ENCODE assay signal across 1 cellular context in the genomic region with DNA sequence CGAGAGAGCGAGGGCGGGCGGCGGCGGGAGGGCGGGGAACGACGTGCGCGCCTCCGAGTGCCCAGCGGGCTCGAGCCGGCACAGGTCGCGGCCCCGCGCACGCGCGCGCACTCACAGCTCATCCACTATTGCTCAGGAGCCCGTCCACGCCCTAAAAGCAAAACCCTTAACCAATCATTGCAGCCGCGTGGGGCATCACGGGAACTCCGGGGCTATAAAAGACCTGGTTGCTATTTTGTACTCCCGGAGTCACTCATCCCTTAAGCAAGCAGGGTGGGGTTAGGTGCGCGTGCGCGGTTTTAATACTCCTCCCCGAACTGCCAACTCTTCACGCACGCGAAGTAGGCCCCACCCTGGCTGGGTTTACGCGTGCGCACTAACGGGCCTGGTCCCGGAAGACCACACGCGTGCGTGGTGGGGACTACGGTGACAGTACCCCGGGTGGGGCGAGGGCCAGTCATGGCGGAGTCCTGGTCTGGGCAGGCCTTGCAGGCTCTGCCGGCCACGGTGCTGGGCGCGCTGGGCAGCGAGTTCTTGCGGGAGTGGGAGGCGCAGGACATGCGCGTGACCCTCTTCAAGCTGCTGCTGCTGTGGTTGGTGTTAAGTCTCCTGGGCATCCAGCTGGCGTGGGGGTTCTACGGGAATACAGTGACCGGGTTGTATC.
TF ChIP-seq lines count a peak whose summit lies in the region.

A gene (minus strand): TSS at position 9 of the 664 bp plus-strand sequence. CDS start 36,387 bp downstream, outside the sequence.
A gene with protein sequence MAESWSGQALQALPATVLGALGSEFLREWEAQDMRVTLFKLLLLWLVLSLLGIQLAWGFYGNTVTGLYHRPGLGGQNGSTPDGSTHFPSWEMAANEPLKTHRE (plus strand): TSS at position 456 of the 664 bp plus-strand sequence. CDS start 4 bp downstream, at position 460.

TF ChIP-seq in K562, 482 proteins besides CTCF, POLR2A, EP300 and RAD21 (continued from another document and continues in another):
- TF ChIP-seq SUPT5H (IDR thresholded peaks at IDR 0.05) (peak; percentile 90), RBM17 (IDR thresholded peaks at IDR 0.05; ENCODE audit: borderline replicate concordance, low read depth, low read length) (no peak), MAFF (IDR thresholded peaks at IDR 0.05; ENCODE audit: low read length) (no peak), FUS (optimal IDR thresholded peaks at IDR 0.05; ENCODE audit: low read depth, low read length) (no peak), ZNF175 (CRISPR knock-in tag; IDR thresholded peaks at IDR 0.05; ENCODE audit: low read depth) (peak; percentile 44; the same call in 1 of the 2 replicates), ATF1 (CRISPR knock-in tag; IDR thresholded peaks at IDR 0.05) (no peak), ATF1 (tag; IDR thresholded peaks at IDR 0.05) (peak; percentile 38), EZH2 (IDR thresholded peaks at IDR 0.05; ENCODE audit: borderline replicate concordance, low read depth, low read length) (no peak), FOXJ2 (tag; IDR thresholded peaks at IDR 0.05) (peak; percentile 78; the same call in 1 of the 2 replicates), C11orf30 (IDR thresholded peaks at IDR 0.05; ENCODE audit: low read depth) (no peak), SLC30A9 (CRISPR knock-in tag; IDR thresholded peaks at IDR 0.05) (no peak), SMARCA5 (IDR thresholded peaks at IDR 0.05) (no peak), HNRNPK (IDR thresholded peaks at IDR 0.05; ENCODE audit: low read depth, low read length, poor library complexity, severe bottlenecking) (no peak), ATF7 (IDR thresholded peaks at IDR 0.05) (peak; percentile 72), ZNF695 (CRISPR knock-in tag; IDR thresholded peaks at IDR 0.05) (no peak), ZNF764 (CRISPR knock-in tag; IDR thresholded peaks at IDR 0.05; ENCODE audit: low read depth) (no peak), BHLHE40 (IDR thresholded peaks at IDR 0.05; ENCODE audit: low read length) (peak; percentile 9; the same call in 1 of the 2 replicates), BCOR (IDR thresholded peaks at IDR 0.05) (no peak), ELF2 (CRISPR knock-in tag; IDR thresholded peaks at IDR 0.05) (peak; percentile 72; the same call in 1 of the 2 replicates), TOE1 (IDR thresholded peaks at IDR 0.05; ENCODE audit: borderline replicate concordance) (no peak), TOE1 (CRISPR knock-in tag; IDR thresholded peaks at IDR 0.05; ENCODE audit: borderline replicate concordance, low read depth) (no peak), PHB (CRISPR knock-in tag; IDR thresholded peaks at IDR 0.05) (peak; percentile 76; the same call in 1 of the 2 replicates), ZKSCAN8 (CRISPR knock-in tag; IDR thresholded peaks at IDR 0.05) (no peak), PTRF (tag; IDR thresholded peaks at IDR 0.05) (no peak), ZNF830 (CRISPR knock-in tag; IDR thresholded peaks at IDR 0.05) (no peak), XRCC5 (IDR thresholded peaks at IDR 0.05; ENCODE audit: low read depth, low read length) (no peak), KDM1A (IDR thresholded peaks at IDR 0.05) (no peak), ASH1L (IDR thresholded peaks at IDR 0.05; ENCODE audit: borderline replicate concordance, low read depth, partially characterized antibody) (no peak), MIER1 (IDR thresholded peaks at IDR 0.05; ENCODE audit: low read depth) (no peak), RFX7 (CRISPR knock-in tag; IDR thresholded peaks at IDR 0.05) (no peak)
- TF ChIP-seq, protein P1, sequence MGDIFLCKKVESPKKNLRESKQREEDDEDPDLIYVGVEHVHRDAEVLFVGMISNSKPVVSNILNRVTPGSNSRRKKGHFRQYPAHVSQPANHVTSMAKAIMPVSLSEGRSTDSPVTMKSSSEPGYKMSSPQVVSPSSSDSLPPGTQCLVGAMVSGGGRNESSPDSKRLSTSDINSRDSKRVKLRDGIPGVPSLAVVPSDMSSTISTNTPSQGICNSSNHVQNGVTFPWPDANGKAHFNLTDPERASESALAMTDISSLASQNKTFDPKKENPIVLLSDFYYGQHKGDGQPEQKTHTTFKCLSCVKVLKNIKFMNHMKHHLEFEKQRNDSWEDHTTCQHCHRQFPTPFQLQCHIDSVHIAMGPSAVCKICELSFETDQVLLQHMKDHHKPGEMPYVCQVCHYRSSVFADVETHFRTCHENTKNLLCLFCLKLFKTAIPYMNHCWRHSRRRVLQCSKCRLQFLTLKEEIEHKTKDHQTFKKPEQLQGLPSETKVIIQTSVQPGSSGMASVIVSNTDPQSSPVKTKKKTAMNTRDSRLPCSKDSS (IDR thresholded peaks at IDR 0.05; ENCODE audit: low read depth, partially characterized antibody), result no peak
- TF ChIP-seq, protein P2, sequence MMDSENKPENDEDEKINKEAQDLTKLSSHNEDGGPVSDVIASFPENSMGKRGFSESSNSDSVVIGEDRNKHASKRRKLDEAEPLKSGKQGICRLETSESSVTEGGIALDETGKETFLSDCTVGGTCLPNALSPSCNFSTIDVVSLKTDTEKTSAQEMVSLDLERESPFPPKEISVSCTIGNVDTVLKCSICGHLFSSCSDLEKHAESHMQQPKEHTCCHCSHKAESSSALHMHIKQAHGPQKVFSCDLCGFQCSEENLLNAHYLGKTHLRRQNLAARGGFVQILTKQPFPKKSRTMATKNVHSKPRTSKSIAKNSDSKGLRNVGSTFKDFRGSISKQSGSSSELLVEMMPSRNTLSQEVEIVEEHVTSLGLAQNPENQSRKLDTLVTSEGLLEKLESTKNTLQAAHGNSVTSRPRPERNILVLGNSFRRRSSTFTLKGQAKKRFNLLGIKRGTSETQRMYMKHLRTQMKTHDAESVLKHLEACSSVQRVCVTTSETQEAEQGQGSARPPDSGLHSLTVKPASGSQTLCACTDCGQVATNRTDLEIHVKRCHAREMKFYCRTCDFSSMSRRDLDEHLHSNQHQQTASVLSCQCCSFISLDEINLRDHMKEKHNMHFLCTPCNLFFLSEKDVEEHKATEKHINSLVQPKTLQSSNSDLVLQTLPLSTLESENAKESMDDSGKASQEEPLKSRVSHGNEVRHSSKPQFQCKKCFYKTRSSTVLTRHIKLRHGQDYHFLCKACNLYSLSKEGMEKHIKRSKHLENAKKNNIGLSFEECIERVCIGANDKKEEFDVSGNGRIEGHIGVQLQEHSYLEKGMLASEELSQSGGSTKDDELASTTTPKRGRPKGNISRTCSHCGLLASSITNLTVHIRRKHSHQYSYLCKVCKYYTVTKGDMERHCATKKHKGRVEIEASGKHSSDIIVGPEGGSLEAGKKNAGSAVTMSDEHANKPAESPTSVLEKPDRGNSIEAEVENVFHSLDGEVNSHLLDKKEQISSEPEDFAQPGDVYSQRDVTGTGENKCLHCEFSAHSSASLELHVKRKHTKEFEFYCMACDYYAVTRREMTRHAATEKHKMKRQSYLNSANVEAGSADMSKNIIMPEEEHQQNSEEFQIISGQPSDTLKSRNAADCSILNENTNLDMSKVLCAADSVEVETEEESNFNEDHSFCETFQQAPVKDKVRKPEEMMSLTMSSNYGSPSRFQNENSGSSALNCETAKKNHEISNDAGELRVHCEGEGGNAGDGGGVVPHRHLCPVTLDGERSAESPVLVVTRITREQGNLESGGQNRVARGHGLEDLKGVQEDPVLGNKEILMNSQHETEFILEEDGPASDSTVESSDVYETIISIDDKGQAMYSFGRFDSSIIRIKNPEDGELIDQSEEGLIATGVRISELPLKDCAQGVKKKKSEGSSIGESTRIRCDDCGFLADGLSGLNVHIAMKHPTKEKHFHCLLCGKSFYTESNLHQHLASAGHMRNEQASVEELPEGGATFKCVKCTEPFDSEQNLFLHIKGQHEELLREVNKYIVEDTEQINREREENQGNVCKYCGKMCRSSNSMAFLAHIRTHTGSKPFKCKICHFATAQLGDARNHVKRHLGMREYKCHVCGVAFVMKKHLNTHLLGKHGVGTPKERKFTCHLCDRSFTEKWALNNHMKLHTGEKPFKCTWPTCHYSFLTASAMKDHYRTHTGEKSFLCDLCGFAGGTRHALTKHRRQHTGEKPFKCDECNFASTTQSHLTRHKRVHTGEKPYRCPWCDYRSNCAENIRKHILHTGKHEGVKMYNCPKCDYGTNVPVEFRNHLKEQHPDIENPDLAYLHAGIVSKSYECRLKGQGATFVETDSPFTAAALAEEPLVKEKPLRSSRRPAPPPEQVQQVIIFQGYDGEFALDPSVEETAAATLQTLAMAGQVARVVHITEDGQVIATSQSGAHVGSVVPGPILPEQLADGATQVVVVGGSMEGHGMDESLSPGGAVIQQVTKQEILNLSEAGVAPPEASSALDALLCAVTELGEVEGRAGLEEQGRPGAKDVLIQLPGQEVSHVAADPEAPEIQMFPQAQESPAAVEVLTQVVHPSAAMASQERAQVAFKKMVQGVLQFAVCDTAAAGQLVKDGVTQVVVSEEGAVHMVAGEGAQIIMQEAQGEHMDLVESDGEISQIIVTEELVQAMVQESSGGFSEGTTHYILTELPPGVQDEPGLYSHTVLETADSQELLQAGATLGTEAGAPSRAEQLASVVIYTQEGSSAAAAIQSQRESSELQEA (IDR thresholded peaks at IDR 0.05; ENCODE audit: low read depth), result no peak
- TF ChIP-seq, protein P3, sequence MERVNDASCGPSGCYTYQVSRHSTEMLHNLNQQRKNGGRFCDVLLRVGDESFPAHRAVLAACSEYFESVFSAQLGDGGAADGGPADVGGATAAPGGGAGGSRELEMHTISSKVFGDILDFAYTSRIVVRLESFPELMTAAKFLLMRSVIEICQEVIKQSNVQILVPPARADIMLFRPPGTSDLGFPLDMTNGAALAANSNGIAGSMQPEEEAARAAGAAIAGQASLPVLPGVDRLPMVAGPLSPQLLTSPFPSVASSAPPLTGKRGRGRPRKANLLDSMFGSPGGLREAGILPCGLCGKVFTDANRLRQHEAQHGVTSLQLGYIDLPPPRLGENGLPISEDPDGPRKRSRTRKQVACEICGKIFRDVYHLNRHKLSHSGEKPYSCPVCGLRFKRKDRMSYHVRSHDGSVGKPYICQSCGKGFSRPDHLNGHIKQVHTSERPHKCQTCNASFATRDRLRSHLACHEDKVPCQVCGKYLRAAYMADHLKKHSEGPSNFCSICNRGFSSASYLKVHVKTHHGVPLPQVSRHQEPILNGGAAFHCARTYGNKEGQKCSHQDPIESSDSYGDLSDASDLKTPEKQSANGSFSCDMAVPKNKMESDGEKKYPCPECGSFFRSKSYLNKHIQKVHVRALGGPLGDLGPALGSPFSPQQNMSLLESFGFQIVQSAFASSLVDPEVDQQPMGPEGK (CRISPR knock-in tag; IDR thresholded peaks at IDR 0.05; ENCODE audit: borderline replicate concordance), result no peak
- TF ChIP-seq, protein P4, sequence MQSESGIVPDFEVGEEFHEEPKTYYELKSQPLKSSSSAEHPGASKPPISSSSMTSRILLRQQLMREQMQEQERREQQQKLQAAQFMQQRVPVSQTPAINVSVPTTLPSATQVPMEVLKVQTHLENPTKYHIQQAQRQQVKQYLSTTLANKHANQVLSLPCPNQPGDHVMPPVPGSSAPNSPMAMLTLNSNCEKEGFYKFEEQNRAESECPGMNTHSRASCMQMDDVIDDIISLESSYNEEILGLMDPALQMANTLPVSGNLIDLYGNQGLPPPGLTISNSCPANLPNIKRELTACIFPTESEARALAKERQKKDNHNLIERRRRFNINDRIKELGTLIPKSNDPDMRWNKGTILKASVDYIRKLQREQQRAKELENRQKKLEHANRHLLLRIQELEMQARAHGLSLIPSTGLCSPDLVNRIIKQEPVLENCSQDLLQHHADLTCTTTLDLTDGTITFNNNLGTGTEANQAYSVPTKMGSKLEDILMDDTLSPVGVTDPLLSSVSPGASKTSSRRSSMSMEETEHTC (IDR thresholded peaks at IDR 0.05), result no peak
- TF ChIP-seq, protein P5, sequence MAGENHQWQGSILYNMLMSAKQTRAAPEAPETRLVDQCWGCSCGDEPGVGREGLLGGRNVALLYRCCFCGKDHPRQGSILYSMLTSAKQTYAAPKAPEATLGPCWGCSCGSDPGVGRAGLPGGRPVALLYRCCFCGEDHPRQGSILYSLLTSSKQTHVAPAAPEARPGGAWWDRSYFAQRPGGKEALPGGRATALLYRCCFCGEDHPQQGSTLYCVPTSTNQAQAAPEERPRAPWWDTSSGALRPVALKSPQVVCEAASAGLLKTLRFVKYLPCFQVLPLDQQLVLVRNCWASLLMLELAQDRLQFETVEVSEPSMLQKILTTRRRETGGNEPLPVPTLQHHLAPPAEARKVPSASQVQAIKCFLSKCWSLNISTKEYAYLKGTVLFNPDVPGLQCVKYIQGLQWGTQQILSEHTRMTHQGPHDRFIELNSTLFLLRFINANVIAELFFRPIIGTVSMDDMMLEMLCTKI (IDR thresholded peaks at IDR 0.05; ENCODE audit: partially characterized antibody), result no peak
- TF ChIP-seq, protein P6, sequence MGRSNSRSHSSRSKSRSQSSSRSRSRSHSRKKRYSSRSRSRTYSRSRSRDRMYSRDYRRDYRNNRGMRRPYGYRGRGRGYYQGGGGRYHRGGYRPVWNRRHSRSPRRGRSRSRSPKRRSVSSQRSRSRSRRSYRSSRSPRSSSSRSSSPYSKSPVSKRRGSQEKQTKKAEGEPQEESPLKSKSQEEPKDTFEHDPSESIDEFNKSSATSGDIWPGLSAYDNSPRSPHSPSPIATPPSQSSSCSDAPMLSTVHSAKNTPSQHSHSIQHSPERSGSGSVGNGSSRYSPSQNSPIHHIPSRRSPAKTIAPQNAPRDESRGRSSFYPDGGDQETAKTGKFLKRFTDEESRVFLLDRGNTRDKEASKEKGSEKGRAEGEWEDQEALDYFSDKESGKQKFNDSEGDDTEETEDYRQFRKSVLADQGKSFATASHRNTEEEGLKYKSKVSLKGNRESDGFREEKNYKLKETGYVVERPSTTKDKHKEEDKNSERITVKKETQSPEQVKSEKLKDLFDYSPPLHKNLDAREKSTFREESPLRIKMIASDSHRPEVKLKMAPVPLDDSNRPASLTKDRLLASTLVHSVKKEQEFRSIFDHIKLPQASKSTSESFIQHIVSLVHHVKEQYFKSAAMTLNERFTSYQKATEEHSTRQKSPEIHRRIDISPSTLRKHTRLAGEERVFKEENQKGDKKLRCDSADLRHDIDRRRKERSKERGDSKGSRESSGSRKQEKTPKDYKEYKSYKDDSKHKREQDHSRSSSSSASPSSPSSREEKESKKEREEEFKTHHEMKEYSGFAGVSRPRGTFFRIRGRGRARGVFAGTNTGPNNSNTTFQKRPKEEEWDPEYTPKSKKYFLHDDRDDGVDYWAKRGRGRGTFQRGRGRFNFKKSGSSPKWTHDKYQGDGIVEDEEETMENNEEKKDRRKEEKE (IDR thresholded peaks at IDR 0.05; ENCODE audit: borderline replicate concordance in 1 of 2, control insufficient read depth in 1 of 2, low read depth in 2 of 2, low read length in 1 of 2), result no peak
